In genomic region chr20:44475372-44475693, GRCh38 we compare ENCODE assay signal across 8 cellular contexts. TPM values are rescaled to one million over a fixed set of nuclear protein-coding genes. Genes with fewer than 3 reads are reported as not detected.
DNase-seq lines count a peak whose midpoint lies in the region; ATAC-seq and TF ChIP-seq lines count a peak whose summit lies in the region.

No MANE protein-coding gene starts in this region.

- CTCF ChIA-PET in MCF 10A (lab: Yijun Ruan, JAX), result interaction anchor here (0.6 to 16.6 kb wide), 18 partner anchors 11 to 361 kb away, joined by 3 to 347 read pairs (median 5); no protein-coding TSS in a partner anchor

- H3K9me3 ChIP-seq in cardiac muscle cell (ENCODE audit: low read depth), result no peaks in the 10 kb centered on the region
- H3K9me3 ChIP-seq in mesodermal cell (ENCODE audit: control insufficient read depth, low read length), result no peaks in the 10 kb centered on the region
- no peaks in the 10 kb centered on the region for H3K9me3 ChIP-seq in aorta (ENCODE audit: control insufficient read depth, low read length)

- TF ChIP-seq CTCF in cardiac muscle cell (IDR thresholded peaks at IDR 0.05; ENCODE audit: low read depth, low read length), result no peak
- no peak for TF ChIP-seq CTCF in MCF 10A (IDR thresholded peaks at IDR 0.05; ENCODE audit: unreplicated experiment)

- ATAC-seq in aorta (ENCODE audit: low FRiP score) (no peak), GM18867 (IDR thresholded peaks at IDR 0.05; ENCODE audit: unreplicated experiment) (no peak)

- H3K36me3 ChIP-seq in cardiac muscle cell (no peaks in the 10 kb centered on the region), mesodermal cell (ENCODE audit: control insufficient read depth, insufficient read depth, low read length) (peaks cover 9% of the 10 kb centered on the region), aorta (ENCODE audit: control insufficient read depth in 1 of 2, insufficient read depth in 2 of 2, low read length in 1 of 2) (peaks cover 0 to 2% of the 10 kb centered on the region in 2 donors)

- peak overlapping the region; percentile 98 for H3K27ac Mint-ChIP-seq in MCF 10A (ENCODE audit: low read depth, unreplicated experiment)

- H3K27ac ChIP-seq in cardiac muscle cell (no peak overlapping the region), mesodermal cell (ENCODE audit: low read depth, low read length, severe bottlenecking) (peak overlapping the region; percentile 10), aorta (ENCODE audit: low read depth in 1 of 2, low read length in 2 of 2) (peak overlapping the region in 1 of 2 donors; percentile 22)

- H3K36me3 Mint-ChIP-seq in MCF 10A (ENCODE audit: insufficient read depth, unreplicated experiment), result peaks cover 2% of the 10 kb centered on the region

- intact Hi-C loops in cardiac septum (cut with DNase I), result loop anchor here (5.0 kb wide), 2 partner anchors 47 to 132 kb away; partner anchors contain the start of gene SERINC3
- intact Hi-C loops in MCF 10A (cut with micrococcal nuclease), result loop anchor here (10.0 kb wide), 3 partner anchors 49 to 361 kb away; partner anchors contain the start of gene SERINC3
- intact Hi-C loops in aorta (cut with DNase I), result loop anchor here (5.0 kb wide), 2 partner anchors 47 to 137 kb away; partner anchors contain the start of gene SERINC3 (in 1 of the 2)

- 41 to 54% methylated on average over 2 of the region's 2 CpGs for WGBS in mesodermal cell (ENCODE audit: insufficient coverage in 2 of 2), 2 experiments
- 7 to 10% methylated on average over 2 of the region's 2 CpGs for WGBS in aorta, 2 donors

- BruUV-seq in MCF 10A (replicated peaks; lab: Mats Ljungman, UMichigan), result TSS peak; percentile 60

- H3K4me3 Mint-ChIP-seq in MCF 10A (ENCODE audit: unreplicated experiment), result peak overlapping the region; percentile 98

- POLR2A ChIA-PET in MCF 10A (lab: Yijun Ruan, JAX), result interaction anchor here (0.6 to 3.8 kb wide), 40 partner anchors 8 to 463 kb away, joined by 3 to 62 read pairs (median 5); partner anchors contain the start of genes FITM2, OSER1, PKIG and SERINC3

- H3K4me1 ChIP-seq in cardiac muscle cell (ENCODE audit: low read depth), result no peaks in the 10 kb centered on the region
- peaks cover 9% of the 10 kb centered on the region for H3K4me1 ChIP-seq in mesodermal cell (ENCODE audit: control insufficient read depth, insufficient read depth, low read length, poor library complexity, severe bottlenecking)
- H3K4me1 ChIP-seq in aorta (ENCODE audit: control insufficient read depth in 1 of 2, insufficient read depth in 2 of 2, low read length in 2 of 2), result no peaks in the 10 kb centered on the region

- peak overlapping the region; percentile 72 for H3K4me3 ChIP-seq in cardiac muscle cell
- H3K4me3 ChIP-seq in mesodermal cell (ENCODE audit: extremely low read depth, insufficient read depth, low read length, poor library complexity, severe bottlenecking), result peak overlapping the region; percentile 92
- peak overlapping the region; percentile 22 to 55 for H3K4me3 ChIP-seq in aorta (ENCODE audit: low read length in 2 of 2)

- H3K27me3 ChIP-seq in cardiac muscle cell, result no peaks in the 10 kb centered on the region
- no peaks in the 10 kb centered on the region for H3K27me3 ChIP-seq in aorta (ENCODE audit: control insufficient read depth in 1 of 2, insufficient read depth in 2 of 2, low read length in 1 of 2)

- H3K4me1 Mint-ChIP-seq in MCF 10A (ENCODE audit: insufficient read depth, unreplicated experiment), result peaks cover 27% of the 10 kb centered on the region

- no peak for DNase-seq in cardiac muscle cell (ENCODE audit: low read depth in 1 of 2, low spot score in 1 of 2)
- DNase-seq in cardiac septum (ENCODE audit: low spot score), result no peak
- no peak for DNase-seq in MCF 10A (ENCODE audit: unreplicated experiment)
- DNase-seq in aorta, result no peak
- no peak for DNase-seq in DMS79 treated with DMSO at 0.1 percent for 48 hours (lab: John Stamatoyannopoulos, UW)
- DNase-seq in hippocampal formation (lab: John Stamatoyannopoulos, UW), result no peak

- H3K27me3 Mint-ChIP-seq in MCF 10A (ENCODE audit: insufficient read depth, unreplicated experiment), result no peaks in the 10 kb centered on the region

- H3K9me3 Mint-ChIP-seq in MCF 10A (ENCODE audit: unreplicated experiment), result no peaks in the 10 kb centered on the region

RNA-seq across cellular contexts. Expression of gene TTPAL, which starts 0.3 kb away (rescaled TPM):
- total RNA-seq in cardiac muscle cell (5.6 and 6.1 TPM in 2 replicates), cardiac septum (5.3 TPM), MCF 10A (2022) (34.1 and 35.4 TPM in 2 replicates), aorta (10 to 100 TPM in 1 of 2 donors, 1 to 10 TPM in 1; 7.6 to 11.8 TPM)
- polyA plus RNA-seq in cardiac muscle cell (6.6 and 9.8 TPM in 2 replicates), aorta (1 to 10 TPM; 1.8 to 4.2 TPM)
- polyA plus RNA-seq in mesodermal cell (2013, experiment 1 of 2), result 7.4 TPM
- polyA plus RNA-seq in mesodermal cell (2013, experiment 2 of 2), result 7.3 TPM

RNA-seq across cellular contexts. Expression of gene SERINC3, which starts 46.5 kb away (rescaled TPM):
- total RNA-seq in cardiac muscle cell (49.2 and 82.9 TPM in 2 replicates), cardiac septum (94.3 TPM), MCF 10A (2022) (104 and 126 TPM in 2 replicates), aorta (100 to 1,000 TPM; 131 to 134 TPM)
- polyA plus RNA-seq in cardiac muscle cell (73.8 and 95.1 TPM in 2 replicates), aorta (10 to 100 TPM; 47.1 to 77.7 TPM)
- polyA plus RNA-seq in mesodermal cell (2013, experiment 1 of 2), result 105 TPM
- 96.5 TPM for polyA plus RNA-seq in mesodermal cell (2013, experiment 2 of 2)

Comparison
In these comparisons a context has a peak if more than half of its experiments do, and no peak if none do; other contexts are left out.
1. H3K4me3 ChIP-seq: peak in every context shown above with its lines; median percentile 92 in mesodermal cell; 72 in cardiac muscle cell; 38 in aorta.